Comparison of ENCODE assay signal across 8 cellular contexts in genomic region chr2:146734042-146734715, GRCh38.
DNase-seq lines count a peak whose midpoint lies in the region; ATAC-seq and TF ChIP-seq lines count a peak whose summit lies in the region.

No MANE protein-coding gene starts in this region.

- H2AFZ ChIP-seq in H9 (ENCODE audit: low read length) (no peak overlapping the region), hepatocyte (no peak overlapping the region)

- no peak overlapping the region for H3K23ac ChIP-seq in H9 (ENCODE audit: insufficient read length, low read depth, low read length)

- H3K9me3 Mint-ChIP-seq in H9: no peaks in the 10 kb centered on the region
- no peaks in the 10 kb centered on the region for H3K9me3 Mint-ChIP-seq in activated T-helper 2 cell treated with anti-CD3 and anti-CD28 coated beads, Interferon-gamma antibody, Interleukin-2, Interleukin-4, amounts not matched to agents 10 μg/mL and 5 μg/mL and 100 μg/mL, durations not matched to agents 14 hours and 24 hours and 36 hours

- ATAC-seq in HG03039 (IDR thresholded peaks at IDR 0.05; ENCODE audit: unreplicated experiment): no peak

- no peak overlapping the region for H3K18ac ChIP-seq in H9 (ENCODE audit: insufficient read length, low read depth, low read length)

- no peaks in the 10 kb centered on the region for H3K79me1 ChIP-seq in H9 (ENCODE audit: insufficient read depth, low read depth, low read length, poor library complexity, severe bottlenecking)

- no peak overlapping the region for H3K56ac ChIP-seq in H9 (ENCODE audit: insufficient read length, low read depth, low read length)

- no peak overlapping the region for H4K8ac ChIP-seq in H9 (replicated peaks; ENCODE audit: insufficient read length, low read depth, low read length)

- H3K4me2 ChIP-seq in H9 (ENCODE audit: insufficient read depth, insufficient read length, low read length) (no peak overlapping the region), hepatocyte (peak overlapping the region; percentile 54)

- peaks cover 6% of the 10 kb centered on the region in 2 experiments for H3K4me1 Mint-ChIP-seq in H9
- no peaks in the 10 kb centered on the region for H3K4me1 Mint-ChIP-seq in activated T-helper 2 cell treated with anti-CD3 and anti-CD28 coated beads, Interferon-gamma antibody, Interleukin-2, Interleukin-4, amounts not matched to agents 10 μg/mL and 5 μg/mL and 100 μg/mL, durations not matched to agents 14 hours and 24 hours and 36 hours (ENCODE audit: low read depth)

- H3K9ac ChIP-seq in H9 (ENCODE audit: extremely low read depth, insufficient read length, low read length): no peak overlapping the region

- H3K9me3 ChIP-seq in H9 (ENCODE audit: control insufficient read depth, low read depth, low read length) (no peaks in the 10 kb centered on the region), hepatocyte (ENCODE audit: low read depth) (no peaks in the 10 kb centered on the region), suprapubic skin (no peaks in the 10 kb centered on the region)

- no peak overlapping the region for H3K14ac ChIP-seq in H9 (ENCODE audit: insufficient read depth, low read length)

- H2BK20ac ChIP-seq in H9 (ENCODE audit: low read depth, low read length, poor library complexity, severe bottlenecking): no peak overlapping the region

- H4K5ac ChIP-seq in H9 (ENCODE audit: insufficient read length, low read depth, low read length): no peak overlapping the region

- H2AK5ac ChIP-seq in H9 (ENCODE audit: insufficient read length, low read length): no peak overlapping the region

- H2BK5ac ChIP-seq in H9 (ENCODE audit: insufficient read length, low read length): no peak overlapping the region

- H2BK120ac ChIP-seq in H9 (ENCODE audit: low read depth, low read length, poor library complexity, severe bottlenecking): no peak overlapping the region

- H3K27me3 Mint-ChIP-seq in H9 (ENCODE audit: low read depth): no peaks in the 10 kb centered on the region
- H3K27me3 Mint-ChIP-seq in activated T-helper 2 cell treated with anti-CD3 and anti-CD28 coated beads, Interferon-gamma antibody, Interleukin-2, Interleukin-4, amounts not matched to agents 10 μg/mL and 5 μg/mL and 100 μg/mL, durations not matched to agents 14 hours and 24 hours and 36 hours (ENCODE audit: low read depth): no peaks in the 10 kb centered on the region

- TF ChIP-seq POLR2A in suprapubic skin (IDR thresholded peaks at IDR 0.05): no peak

- no peak overlapping the region for H3K4ac ChIP-seq in H9 (ENCODE audit: low read depth, low read length)

- H3K4me1 ChIP-seq in H9 (ENCODE audit: insufficient read depth, low read length) (no peaks in the 10 kb centered on the region), hepatocyte (ENCODE audit: insufficient read depth) (no peaks in the 10 kb centered on the region), suprapubic skin (peaks cover 10% of the 10 kb centered on the region)

- H3K36me3 ChIP-seq in hepatocyte (replicated peaks; ENCODE audit: insufficient read depth, low read depth): no peaks in the 10 kb centered on the region
- no peaks in the 10 kb centered on the region for H3K36me3 ChIP-seq in suprapubic skin

- no peak overlapping the region for H3K27ac Mint-ChIP-seq in H9
- H3K27ac Mint-ChIP-seq in activated T-helper 2 cell treated with anti-CD3 and anti-CD28 coated beads, Interferon-gamma antibody, Interleukin-2, Interleukin-4, amounts not matched to agents 10 μg/mL and 5 μg/mL and 100 μg/mL, durations not matched to agents 14 hours and 24 hours and 36 hours: no peak overlapping the region

- WGBS in H9 (ENCODE audit: extremely low coverage, insufficient read length, low lambda C conversion rate): no CpG with 5 or more reads among the region's 8 CpGs
- 25% methylated on average over 8 of the region's 8 CpGs for WGBS in hepatocyte (ENCODE audit: low lambda C conversion rate, missing lambda C conversion rate)
- WGBS in suprapubic skin: 29% methylated on average over 8 of the region's 8 CpGs

- peak; percentile 80 for TF ChIP-seq CTCF in H9 (conservative IDR thresholded peaks at IDR 0.05)
- TF ChIP-seq CTCF in hepatocyte (IDR thresholded peaks at IDR 0.05; ENCODE audit: poor library complexity): peak; percentile 82
- TF ChIP-seq CTCF in suprapubic skin (IDR thresholded peaks at IDR 0.05): peak; percentile 46 to 53

- no peaks in the 10 kb centered on the region for H3K23me2 ChIP-seq in H9 (ENCODE audit: insufficient read length, low read depth, low read length, poor library complexity, severe bottlenecking)

- no peaks in the 10 kb centered on the region for H3K9me2 ChIP-seq in hepatocyte (replicated peaks; ENCODE audit: insufficient read depth)

- DNase-seq in ELR (ENCODE audit: low read depth) (peak; percentile 69), H9 (no peak), NCI-H1105 treated with DMSO at 0.1 percent for 48 hours (lab: John Stamatoyannopoulos, UW) (peak; percentile 59), SW480 (ENCODE audit: low spot score) (peak; percentile 63), hepatocyte (ENCODE audit: low spot score) (peak; percentile 68), suprapubic skin (ENCODE audit: low spot score in 2 of 2) (no peak)
- no peak for DNase-seq in activated T-helper 2 cell treated with anti-CD3 and anti-CD28 coated beads, Interferon-gamma antibody, Interleukin-2, Interleukin-4, amounts not matched to agents 10 μg/mL and 5 μg/mL and 100 μg/mL, durations not matched to agents 14 hours and 24 hours and 36 hours (ENCODE audit: low spot score)

- intact Hi-C loops in activated T-helper 2 cell treated with anti-CD3 and anti-CD28 coated beads, Interferon-gamma antibody, Interleukin-2, Interleukin-4, amounts not matched to agents 10 μg/mL and 5 μg/mL and 100 μg/mL, durations not matched to agents 14 hours and 24 hours and 36 hours (cut with micrococcal nuclease): no loop called here

- H3K27me3 ChIP-seq in H9 (ENCODE audit: insufficient read depth, low read length) (no peaks in the 10 kb centered on the region), hepatocyte (no peaks in the 10 kb centered on the region), suprapubic skin (no peaks in the 10 kb centered on the region)

- no peaks in the 10 kb centered on the region for H3K36me3 Mint-ChIP-seq in H9 (ENCODE audit: insufficient read depth in 1 of 3, low read depth in 3 of 3)
- no peaks in the 10 kb centered on the region for H3K36me3 Mint-ChIP-seq in activated T-helper 2 cell treated with anti-CD3 and anti-CD28 coated beads, Interferon-gamma antibody, Interleukin-2, Interleukin-4, amounts not matched to agents 10 μg/mL and 5 μg/mL and 100 μg/mL, durations not matched to agents 14 hours and 24 hours and 36 hours (ENCODE audit: low read depth)

- H4K20me1 ChIP-seq in H9 (ENCODE audit: control insufficient read depth, insufficient read depth, insufficient read length): no peaks in the 10 kb centered on the region
- H4K20me1 ChIP-seq in hepatocyte (ENCODE audit: insufficient read depth, poor library complexity, severe bottlenecking): no peaks in the 10 kb centered on the region

- H3T11ph ChIP-seq in H9 (ENCODE audit: low read length): no peak overlapping the region

- H3K79me2 ChIP-seq in H9 (ENCODE audit: insufficient read depth, low read length) (no peaks in the 10 kb centered on the region), hepatocyte (no peaks in the 10 kb centered on the region)

- H3K4me3 Mint-ChIP-seq in H9: no peak overlapping the region
- H3K4me3 Mint-ChIP-seq in activated T-helper 2 cell treated with anti-CD3 and anti-CD28 coated beads, Interferon-gamma antibody, Interleukin-2, Interleukin-4, amounts not matched to agents 10 μg/mL and 5 μg/mL and 100 μg/mL, durations not matched to agents 14 hours and 24 hours and 36 hours (ENCODE audit: low read depth): no peak overlapping the region

- H3K4me3 ChIP-seq in hepatocyte (no peak overlapping the region), suprapubic skin (no peak overlapping the region)

- no peak for TF ChIP-seq EP300 in suprapubic skin (IDR thresholded peaks at IDR 0.05)

- H3K27ac ChIP-seq in H9 (ENCODE audit: insufficient read length, low read depth, low read length) (no peak overlapping the region), hepatocyte (no peak overlapping the region), suprapubic skin (no peak overlapping the region)

- no peak overlapping the region for H2BK15ac ChIP-seq in H9 (ENCODE audit: low read depth, low read length)

- no peak overlapping the region for H4K91ac ChIP-seq in H9 (ENCODE audit: insufficient read length, low read depth, low read length)

- no peak overlapping the region for H2BK12ac ChIP-seq in H9 (ENCODE audit: insufficient read length, low read depth, low read length)

Comparison
In these comparisons a context has a peak if more than half of its experiments do, and no peak if none do; other contexts are left out.
1. DNase-seq: peak in ELR (single experiment), NCI-H1105 treated with DMSO at 0.1 percent for 48 hours (single experiment), SW480 (single experiment) and hepatocyte (single experiment); none in H9 (single experiment), suprapubic skin (0 of 2) and activated T-helper 2 cell treated with anti-CD3 and anti-CD28 coated beads, Interferon-gamma antibody, Interleukin-2, Interleukin-4, amounts not matched to agents 10 μg/mL and 5 μg/mL and 100 μg/mL, durations not matched to agents 14 hours and 24 hours and 36 hours (single experiment).
2. Peak in every context shown above with its lines, with median percentiles within 50 percentile points of each other: CTCF ChIP-seq.